Comparison of ENCODE assay signal across 1 cellular context in genomic region chr4:110630621-110631402, GRCh38.
A peak's percentile ranks its signal among the peaks of the same experiment; 100 is the strongest.
TF ChIP-seq lines count a peak whose summit lies in the region.

No MANE protein-coding gene starts in this region.

TF ChIP-seq in neural cell, 6 proteins besides CTCF, POLR2A, EP300 and RAD21:
- no peak for TF ChIP-seq TAF1 (IDR thresholded peaks at IDR 0.05; ENCODE audit: low read depth)
- no peak for TF ChIP-seq SMC3 (conservative IDR thresholded peaks at IDR 0.05; ENCODE audit: poor library complexity)
- no peak for TF ChIP-seq REST (IDR thresholded peaks at IDR 0.05; ENCODE audit: borderline replicate concordance)
- TF ChIP-seq MXI1 (conservative IDR thresholded peaks at IDR 0.05; ENCODE audit: poor library complexity, severe bottlenecking), result no peak
- TF ChIP-seq POLR2AphosphoS5 (IDR thresholded peaks at IDR 0.05), result peak; percentile 37
